1 cellular context compared by ENCODE assay signal in the genomic region with DNA sequence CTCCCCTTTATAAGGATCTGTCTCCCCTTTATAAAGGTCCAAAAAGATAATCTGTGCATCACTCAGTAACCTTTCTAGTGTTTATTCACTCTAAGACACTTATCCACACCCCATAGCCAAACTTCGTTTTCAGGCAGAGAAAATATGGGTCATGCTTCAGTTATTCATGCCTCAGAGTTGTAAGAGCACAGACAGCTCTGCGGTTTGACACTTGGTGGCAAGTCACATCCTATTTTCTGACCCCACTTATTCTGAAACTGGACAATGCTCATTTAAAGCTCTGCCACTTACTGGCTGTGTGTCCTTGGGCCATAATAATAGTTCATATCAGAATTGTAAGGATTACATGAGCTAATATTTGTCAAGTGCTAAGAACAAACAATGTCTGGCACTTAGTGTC.
TF ChIP-seq lines count a peak whose summit lies in the region.

No MANE protein-coding gene starts in this region.

TF ChIP-seq in HCT116, 20 proteins besides CTCF, POLR2A, EP300 and RAD21:
- no peak for TF ChIP-seq EGR1 (IDR thresholded peaks at IDR 0.05; ENCODE audit: low read depth)
- no peak for TF ChIP-seq ELF1 (IDR thresholded peaks at IDR 0.05; ENCODE audit: borderline replicate concordance, low read depth)
- TF ChIP-seq MAX (IDR thresholded peaks at IDR 0.05), result no peak
- TF ChIP-seq EZH2 (IDR thresholded peaks at IDR 0.05), result no peak
- no peak for TF ChIP-seq FOSL1 (IDR thresholded peaks at IDR 0.05; ENCODE audit: low read depth)
- TF ChIP-seq TCF7L2 (IDR thresholded peaks at IDR 0.05; ENCODE audit: borderline replicate concordance, extremely low read depth, insufficient read depth, insufficient read length), result no peak
- no peak for TF ChIP-seq JUND (IDR thresholded peaks at IDR 0.05)
- TF ChIP-seq ZNF274 (IDR thresholded peaks at IDR 0.05; ENCODE audit: low read depth, low read length), result no peak
- no peak for TF ChIP-seq EZH2phosphoT487 (IDR thresholded peaks at IDR 0.05; ENCODE audit: borderline replicate concordance)
- no peak for TF ChIP-seq CEBPB (IDR thresholded peaks at IDR 0.05; ENCODE audit: low read depth)
- TF ChIP-seq YY1 (IDR thresholded peaks at IDR 0.05; ENCODE audit: extremely low read depth, insufficient replicate concordance, low read depth, low read length), result no peak
- TF ChIP-seq ZBTB33 (IDR thresholded peaks at IDR 0.05; ENCODE audit: extremely low read depth, insufficient replicate concordance, low read length), result no peak
- no peak for TF ChIP-seq SP1 (IDR thresholded peaks at IDR 0.05; ENCODE audit: low read depth)
- TF ChIP-seq ZFX (IDR thresholded peaks at IDR 0.05), result no peak
- TF ChIP-seq, protein P1, sequence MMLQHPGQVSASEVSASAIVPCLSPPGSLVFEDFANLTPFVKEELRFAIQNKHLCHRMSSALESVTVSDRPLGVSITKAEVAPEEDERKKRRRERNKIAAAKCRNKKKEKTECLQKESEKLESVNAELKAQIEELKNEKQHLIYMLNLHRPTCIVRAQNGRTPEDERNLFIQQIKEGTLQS (IDR thresholded peaks at IDR 0.05), result no peak
- TF ChIP-seq SRF (IDR thresholded peaks at IDR 0.05; ENCODE audit: low read depth), result no peak
- no peak for TF ChIP-seq POLR2AphosphoS5 (IDR thresholded peaks at IDR 0.05; ENCODE audit: low read depth, low read length)
- no peak for TF ChIP-seq SIN3A (IDR thresholded peaks at IDR 0.05; ENCODE audit: low read depth)
- TF ChIP-seq, protein P2, sequence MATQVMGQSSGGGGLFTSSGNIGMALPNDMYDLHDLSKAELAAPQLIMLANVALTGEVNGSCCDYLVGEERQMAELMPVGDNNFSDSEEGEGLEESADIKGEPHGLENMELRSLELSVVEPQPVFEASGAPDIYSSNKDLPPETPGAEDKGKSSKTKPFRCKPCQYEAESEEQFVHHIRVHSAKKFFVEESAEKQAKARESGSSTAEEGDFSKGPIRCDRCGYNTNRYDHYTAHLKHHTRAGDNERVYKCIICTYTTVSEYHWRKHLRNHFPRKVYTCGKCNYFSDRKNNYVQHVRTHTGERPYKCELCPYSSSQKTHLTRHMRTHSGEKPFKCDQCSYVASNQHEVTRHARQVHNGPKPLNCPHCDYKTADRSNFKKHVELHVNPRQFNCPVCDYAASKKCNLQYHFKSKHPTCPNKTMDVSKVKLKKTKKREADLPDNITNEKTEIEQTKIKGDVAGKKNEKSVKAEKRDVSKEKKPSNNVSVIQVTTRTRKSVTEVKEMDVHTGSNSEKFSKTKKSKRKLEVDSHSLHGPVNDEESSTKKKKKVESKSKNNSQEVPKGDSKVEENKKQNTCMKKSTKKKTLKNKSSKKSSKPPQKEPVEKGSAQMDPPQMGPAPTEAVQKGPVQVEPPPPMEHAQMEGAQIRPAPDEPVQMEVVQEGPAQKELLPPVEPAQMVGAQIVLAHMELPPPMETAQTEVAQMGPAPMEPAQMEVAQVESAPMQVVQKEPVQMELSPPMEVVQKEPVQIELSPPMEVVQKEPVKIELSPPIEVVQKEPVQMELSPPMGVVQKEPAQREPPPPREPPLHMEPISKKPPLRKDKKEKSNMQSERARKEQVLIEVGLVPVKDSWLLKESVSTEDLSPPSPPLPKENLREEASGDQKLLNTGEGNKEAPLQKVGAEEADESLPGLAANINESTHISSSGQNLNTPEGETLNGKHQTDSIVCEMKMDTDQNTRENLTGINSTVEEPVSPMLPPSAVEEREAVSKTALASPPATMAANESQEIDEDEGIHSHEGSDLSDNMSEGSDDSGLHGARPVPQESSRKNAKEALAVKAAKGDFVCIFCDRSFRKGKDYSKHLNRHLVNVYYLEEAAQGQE (IDR thresholded peaks at IDR 0.05; ENCODE audit: low read depth), result no peak
- no peak for TF ChIP-seq CBX3 (IDR thresholded peaks at IDR 0.05; ENCODE audit: low read depth)
